10 cellular contexts compared by ENCODE assay signal in genomic region chr3:23161896-23162570, GRCh38. TPM values are rescaled to one million over a fixed set of nuclear protein-coding genes. Genes with fewer than 3 reads are reported as not detected.
DNase-seq lines count a peak whose midpoint lies in the region; ATAC-seq and TF ChIP-seq lines count a peak whose summit lies in the region.
"Had no signal": no experiment of that assay in that cellular context is flagged by ENCODE, and none has a peak within 500 bp of the region (broad histone marks: within the 10 kb centered on the region; RNA-seq: fewer than 3 reads in every experiment).

No MANE protein-coding gene starts in this region.

- H3K27ac ChIP-seq in thyroid gland (no peak overlapping the region), coronary artery (no peak overlapping the region)

- no peaks in the 10 kb centered on the region for H3K27me3 ChIP-seq in thyroid gland

- intact Hi-C loops in thyroid gland (cut with DNase I) = no loop called here

- TF ChIP-seq POLR2A in thyroid gland (IDR thresholded peaks at IDR 0.05) = no peak

- H3K4me3 ChIP-seq in thyroid gland (replicated peaks in 1 of 3) = no peak overlapping the region
- H3K4me3 ChIP-seq in coronary artery = no peak overlapping the region

- no peaks in the 10 kb centered on the region for H3K36me3 ChIP-seq in thyroid gland

- TF ChIP-seq CTCF in thyroid gland (IDR thresholded peaks at IDR 0.05) (no peak), coronary artery (IDR thresholded peaks at IDR 0.05) (no peak)

- peak; percentile 43 for ATAC-seq in GM19043 (IDR thresholded peaks at IDR 0.05; ENCODE audit: low read depth, unreplicated experiment)
- ATAC-seq in HG02884 (IDR thresholded peaks at IDR 0.05; ENCODE audit: unreplicated experiment) = peak; percentile 77

- H3K9me3 ChIP-seq in thyroid gland = no peaks in the 10 kb centered on the region

- H3K4me1 ChIP-seq in thyroid gland = peaks cover 0 to 6% of the 10 kb centered on the region in 2 donors

- 74 to 81% methylated on average over 10 of the region's 10 CpGs for WGBS in thyroid gland, 2 donors

- DNase-seq in A172 (ENCODE audit: low spot score) = peak; percentile 26
- peak; percentile 23 for DNase-seq in OCI-M1 (lab: John Stamatoyannopoulos, UW)
- DNase-seq in thyroid gland = no peak
- no peak for DNase-seq in coronary artery (ENCODE audit: low spot score)
- no peak for DNase-seq in cerebellar nuclear complex (lab: John Stamatoyannopoulos, UW)
- no peak for DNase-seq in NCI-H1436 treated with DMSO at 0.1 percent for 48 hours (lab: John Stamatoyannopoulos, UW)
- DNase-seq: AML-193, nucleus accumbens had no signal

RNA-seq across cellular contexts. Expression of gene UBE2E2, which starts 41.1 kb away (rescaled TPM):
- 9.5 and 11.0 TPM in 2 replicates for total RNA-seq in A172 (2014; rRNA removed; shearing (Covaris generic))
- 10 to 100 TPM; 28.5 to 46.0 (median 38.4) TPM for total RNA-seq in thyroid gland

Comparison
In these comparisons a context has a peak if more than half of its experiments do, and no peak if none do; other contexts are left out.
1. DNase-seq: peak in A172 (single experiment) and OCI-M1 (single experiment); none in thyroid gland (0 of 2), coronary artery (single experiment), cerebellar nuclear complex (0 of 2) and NCI-H1436 treated with DMSO at 0.1 percent for 48 hours (single experiment).